In the genomic region with DNA sequence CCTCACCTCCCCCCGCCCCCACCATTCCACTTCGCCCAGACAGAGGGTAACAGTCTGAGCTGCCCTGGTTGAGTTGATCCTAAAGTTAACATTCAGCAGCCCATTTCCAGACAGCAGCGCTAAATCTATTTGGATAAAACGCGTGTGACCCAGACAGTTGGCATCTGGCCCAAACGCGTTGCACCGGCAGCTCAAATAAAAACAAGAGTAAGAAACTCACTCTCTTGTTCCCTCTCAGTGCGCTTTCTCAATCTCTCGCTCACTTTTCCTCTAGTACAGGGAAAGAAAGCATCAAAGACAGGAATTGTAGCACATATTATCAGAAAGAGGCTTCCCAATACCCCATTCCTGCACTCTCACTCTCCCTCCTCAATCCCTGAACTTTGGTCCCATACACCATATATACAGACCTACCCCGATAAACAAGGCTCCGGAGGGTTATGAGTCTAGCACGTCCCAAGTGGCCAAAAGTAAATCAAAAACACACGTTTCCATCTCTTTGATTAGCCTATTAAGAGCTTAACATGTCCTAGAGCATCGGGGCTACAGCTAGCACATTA, we compare ENCODE assay signal across 8 cellular contexts. TPM values are rescaled to one million over a fixed set of nuclear protein-coding genes. Genes with fewer than 3 reads are reported as not detected.
DNase-seq lines count a peak whose midpoint lies in the region; ATAC-seq, FAIRE-seq and TF ChIP-seq lines count a peak whose summit lies in the region.

No MANE protein-coding gene starts in this region.

- H3K36me3 ChIP-seq in HUES64 (ENCODE audit: insufficient read depth, low read length): no peaks in the 10 kb centered on the region
- H3K36me3 ChIP-seq in left lung: no peaks in the 10 kb centered on the region

- peak overlapping the region; percentile 58 for H3K9ac ChIP-seq in HUES64 (ENCODE audit: low read depth, low read length)

- no peak for TF ChIP-seq EP300 in A549 (IDR thresholded peaks at IDR 0.05)

- WGBS in A549 (ENCODE audit: missing lambda C conversion rate): 2% methylated on average over 15 of the region's 15 CpGs
- 11% methylated on average over 15 of the region's 15 CpGs for WGBS in HUES64

- POLR2A ChIA-PET in A549 (lab: Yijun Ruan, JAX): interaction anchor here (1.1 to 4.4 kb wide), 2 partner anchors 377 to 379 kb away, joined by 4 to 22 read pairs; no protein-coding TSS in a partner anchor

- CTCF ChIA-PET in A549 (lab: Yijun Ruan, JAX): interaction anchor here (1.0 to 2.6 kb wide), 3 partner anchors 21 to 669 kb away, joined by 3 to 6 read pairs (median 4); no protein-coding TSS in a partner anchor

- TF ChIP-seq CTCF in A549 (IDR thresholded peaks at IDR 0.05): no peak
- no peak for TF ChIP-seq CTCF in left lung (IDR thresholded peaks at IDR 0.05)

- TF ChIP-seq POLR2A in A549 (IDR thresholded peaks at IDR 0.05; ENCODE audit: low read length): no peak

- intact Hi-C loops in left lung (cut with DNase I): loop anchor here in 1 of 2 donors (5.0 to 10.0 kb wide), 2 partner anchors 526 to 673 kb away; no protein-coding TSS in a partner anchor

- peak overlapping the region; percentile 100 for H3K4me2 ChIP-seq in A549

- H3K9me3 ChIP-seq in A549: no peaks in the 10 kb centered on the region
- H3K9me3 ChIP-seq in HUES64 (ENCODE audit: insufficient read depth, low read depth, low read length): no peaks in the 10 kb centered on the region
- no peaks in the 10 kb centered on the region for H3K9me3 ChIP-seq in left lung

- H3K27ac ChIP-seq in A549 (peak overlapping the region in 1 of 2 experiments; percentile 52; a peak in 3 of 6 replicates), HUES64 (ENCODE audit: low read depth, low read length) (no peak overlapping the region), left lung (peak overlapping the region; percentile 50 to 91)

- H3K27me3 ChIP-seq in HUES64 (ENCODE audit: insufficient read depth, low read length): peaks cover 5% of the 10 kb centered on the region; the same call in 1 of the 2 replicates
- H3K27me3 ChIP-seq in left lung: peaks cover 0 to 14% of the 10 kb centered on the region in 2 donors

- FAIRE-seq in A549 (lab: Jason Lieb, UNC): no peak

- peak; percentile 46 to 50; a peak in 4 of 6 replicates for ATAC-seq in A549
- peak; percentile 35 for ATAC-seq in GM18502 (IDR thresholded peaks at IDR 0.05; ENCODE audit: poor library complexity, unreplicated experiment)
- peak; percentile 11 for ATAC-seq in left lung

- H3K4me3 ChIP-seq in A549 (peak overlapping the region; percentile 65), HUES64 (ENCODE audit: low read length) (peak overlapping the region; percentile 62), left lung (peak overlapping the region; percentile 20 to 46)

- peaks cover 22% of the 10 kb centered on the region; the same call in 2 of the 3 replicates for H3K4me1 ChIP-seq in A549
- H3K4me1 ChIP-seq in HUES64 (ENCODE audit: insufficient read depth, low read length): peaks cover 37% of the 10 kb centered on the region
- H3K4me1 ChIP-seq in left lung: peaks cover 7 to 30% of the 10 kb centered on the region in 2 donors

- DNase-seq in A549 (ENCODE audit: low read depth in 1 of 2, low spot score in 1 of 2): peak in 1 of 2 experiments; percentile 30
- peak; percentile 42 to 75 for DNase-seq in SW 1271 (lab: John Stamatoyannopoulos, UW)
- peak; percentile 86 for DNase-seq in dermis blood vessel endothelial cell
- peak in 1 of 2 donors; percentile 76 for DNase-seq in left lung
- DNase-seq in stimulated activated CD8-positive, alpha-beta memory T cell treated with anti-CD3 and anti-CD28 coated beads, Interleukin-4, amount 100 ng/mL, for 48 hours: peak; percentile 43
- DNase-seq in activated CD4-positive, CD25-positive, alpha-beta regulatory T cell treated with anti-CD3 and anti-CD28 coated beads, Interleukin-2, amount 50 U/mL, for 72 hours: no peak

- TF ChIP-seq RAD21 in A549 (conservative IDR thresholded peaks at IDR 0.05 in 1 of 2, IDR thresholded peaks at IDR 0.05 in 1 of 2): no peak

TF ChIP-seq in A549, 52 proteins besides CTCF, POLR2A, EP300 and RAD21:
- no peak for TF ChIP-seq RFX5 (IDR thresholded peaks at IDR 0.05)

RNA-seq across cellular contexts. Expression of a gene that starts 1.3 kb away (rescaled TPM):
- polyA plus RNA-seq in A549 (2011; rRNA removed) (0.66 and 0.69 TPM in 2 replicates), A549 (2017; fragmentation: RNase III; extraction: RNeasy Plus Mini Kit Qiagen cat#74134 plus additional on column Dnase treatment) (0.18 to 0.51 TPM (median 0.22 TPM) in 3 replicates)
- polyA plus RNA-seq in A549 (2012; cell fraction: cytosol; rRNA removed): 0.05 and 0.14 TPM in 2 replicates
- polyA plus RNA-seq in A549 (2012; cell fraction: nucleus; rRNA removed): 0.13 and 0.20 TPM in 2 replicates
- 1.4 and 2.7 TPM in 2 replicates for polyA minus RNA-seq in A549 (2011; rRNA and poly(A)+ RNA removed)
- 0.90 TPM for polyA plus RNA-seq in HUES64 (2013, experiment 1 of 2)
- 2.7 TPM for polyA plus RNA-seq in HUES64 (2013, experiment 2 of 2)
- total RNA-seq in dermis blood vessel endothelial cell (47.0 and 52.4 TPM in 2 replicates), left lung (1 to 10 TPM; 5.8 to 6.3 TPM)
